ENCODE assay signal across 9 cellular contexts in genomic region chr2:96324716-96325037, GRCh38. TPM values are rescaled to one million over a fixed set of nuclear protein-coding genes. Genes with fewer than 3 reads are reported as not detected.
DNase-seq lines count a peak whose midpoint lies in the region; TF ChIP-seq lines count a peak whose summit lies in the region.
"Had no signal": no experiment of that assay in that cellular context is flagged by ENCODE, and none has a peak within 500 bp of the region (broad histone marks: within the 10 kb centered on the region; RNA-seq: fewer than 3 reads in every experiment).

No MANE protein-coding gene starts in this region.

- H3K27me3 Mint-ChIP-seq in CD14-positive monocyte (ENCODE audit: low read depth in 3 of 3) (peaks cover 30 to 33% (median 32%) of the 10 kb centered on the region in 3 donors), chondrocyte (ENCODE audit: low read depth) (peaks cover 18% of the 10 kb centered on the region), osteocyte (ENCODE audit: unreplicated experiment) (peaks cover 25% of the 10 kb centered on the region)

- H3K9me3 Mint-ChIP-seq in CD14-positive monocyte (no peaks in the 10 kb centered on the region), chondrocyte (ENCODE audit: low read depth) (no peaks in the 10 kb centered on the region), osteocyte (ENCODE audit: unreplicated experiment) (no peaks in the 10 kb centered on the region)

- peaks cover 32% of the 10 kb centered on the region for H3K36me3 ChIP-seq in KOPT-K1 (ENCODE audit: insufficient read depth, low read length)
- H3K36me3 ChIP-seq: SJSA1 had no signal

- H3K4me1 Mint-ChIP-seq in CD14-positive monocyte (peaks cover 51% of the 10 kb centered on the region), chondrocyte (ENCODE audit: low read depth) (peaks cover 27% of the 10 kb centered on the region), osteocyte (ENCODE audit: unreplicated experiment) (peaks cover 20% of the 10 kb centered on the region)

- H3K27ac Mint-ChIP-seq in CD14-positive monocyte (peak overlapping the region in 1 of 7 donors; percentile 50), chondrocyte (ENCODE audit: unreplicated experiment) (no peak overlapping the region), osteocyte (ENCODE audit: unreplicated experiment) (no peak overlapping the region)

- DNase-seq in CD14-positive monocyte (ENCODE audit: low spot score) (no peak), chondrocyte (ENCODE audit: low spot score) (no peak), osteocyte (ENCODE audit: extremely low spot score, unreplicated experiment) (no peak), GDM1 (lab: John Stamatoyannopoulos, UW) (no peak), NCI-H2107 (lab: John Stamatoyannopoulos, UW) (no peak), ecto neural progenitor cell (ENCODE audit: low spot score) (no peak), cerebellar cortex (ENCODE audit: low spot score) (no peak)

- H3K9me3 ChIP-seq in KOPT-K1 (ENCODE audit: insufficient read depth, low read length, poor library complexity, severe bottlenecking) = no peaks in the 10 kb centered on the region
- H3K9me3 ChIP-seq: SJSA1 had no signal

- TF ChIP-seq CTCF in CD14-positive monocyte (IDR thresholded peaks at IDR 0.05) (no peak), chondrocyte (IDR thresholded peaks at IDR 0.05) (no peak), osteocyte (IDR thresholded peaks at IDR 0.05) (no peak)

- intact Hi-C loops in CD14-positive monocyte (cut with micrococcal nuclease) = no loop called here

- H3K36me3 Mint-ChIP-seq in CD14-positive monocyte = peaks cover 6 to 7% of the 10 kb centered on the region in 2 donors
- no peaks in the 10 kb centered on the region for H3K36me3 Mint-ChIP-seq in chondrocyte (ENCODE audit: low read depth)
- H3K36me3 Mint-ChIP-seq in osteocyte (ENCODE audit: unreplicated experiment) = no peaks in the 10 kb centered on the region

- peak overlapping the region; percentile 91 to 97 for H3K4me3 Mint-ChIP-seq in CD14-positive monocyte
- peak overlapping the region; percentile 79 for H3K4me3 Mint-ChIP-seq in chondrocyte (ENCODE audit: unreplicated experiment)
- peak overlapping the region; percentile 71 for H3K4me3 Mint-ChIP-seq in osteocyte (ENCODE audit: unreplicated experiment)

- peak overlapping the region; percentile 80 for H3K27ac ChIP-seq in KOPT-K1 (ENCODE audit: low read depth, low read length, poor library complexity, severe bottlenecking)
- H3K27ac ChIP-seq: SJSA1 had no signal

RNA-seq across cellular contexts. Expression of gene ITPRIPL1, which starts 0.4 kb away (rescaled TPM):
- under 1 TPM; 0.18 to 0.50 TPM for polyA plus RNA-seq in CD14-positive monocyte
- total RNA-seq in chondrocyte (0.63 to 3.2 TPM (median 2.8 TPM) in 3 replicates), osteocyte (0.50 and 0.86 TPM in 2 replicates)

RNA-seq across cellular contexts. Expression of gene NCAPH, which starts 10.9 kb away (rescaled TPM):
- under 1 TPM in 1 of 2 donors, not detected in 1; 0.19 TPM for polyA plus RNA-seq in CD14-positive monocyte
- total RNA-seq in chondrocyte = 3.7 to 5.4 TPM (median 5.2 TPM) in 3 replicates
- total RNA-seq in osteocyte = 5.9 and 7.7 TPM in 2 replicates

RNA-seq across cellular contexts. Expression of gene SNRNP200, which starts 19.3 kb away (rescaled TPM):
- 10 to 100 TPM; 27.2 to 36.1 TPM for polyA plus RNA-seq in CD14-positive monocyte
- total RNA-seq in chondrocyte = 77.8 to 101 TPM (median 82.6 TPM) in 3 replicates
- 114 and 122 TPM in 2 replicates for total RNA-seq in osteocyte

RNA-seq across cellular contexts. Expression of gene CIAO1, which starts 58.7 kb away (rescaled TPM):
- 10 to 100 TPM; 89.4 to 93.8 TPM for polyA plus RNA-seq in CD14-positive monocyte
- 37.5 to 46.9 TPM (median 39.7 TPM) in 3 replicates for total RNA-seq in chondrocyte
- total RNA-seq in osteocyte = 54.6 and 56.3 TPM in 2 replicates

RNA-seq across cellular contexts. Expression of gene TMEM127, which starts 58.9 kb away (rescaled TPM):
- 100 to 1,000 TPM in 1 of 2 donors, 10 to 100 TPM in 1; 72.3 to 107 TPM for polyA plus RNA-seq in CD14-positive monocyte
- total RNA-seq in chondrocyte (43.9 to 54.4 TPM (median 52.5 TPM) in 3 replicates), osteocyte (56.3 and 61.8 TPM in 2 replicates)
